In genomic region chr10:58266826-58267712, GRCh38 we compare ENCODE assay signal across 8 cellular contexts. TPM values are rescaled to one million over a fixed set of nuclear protein-coding genes. Genes with fewer than 3 reads are reported as not detected.
DNase-seq lines count a peak whose midpoint lies in the region; ATAC-seq and TF ChIP-seq lines count a peak whose summit lies in the region.

No MANE protein-coding gene starts in this region.

- no peak for TF ChIP-seq CTCF in HFF-Myc (IDR thresholded peaks at IDR 0.05; ENCODE audit: low read depth, low read length, missing control alignments)
- TF ChIP-seq CTCF in mesothelial cell of epicardium (IDR thresholded peaks at IDR 0.05; ENCODE audit: unreplicated experiment) = no peak

- peak overlapping the region; percentile 97 for H3K27ac Mint-ChIP-seq in mesothelial cell of epicardium
- H3K27ac Mint-ChIP-seq in stimulated activated naive CD8-positive, alpha-beta T cell treated with anti-CD3 and anti-CD28 coated beads, Interleukin-15, Interleukin-2, amounts not matched to agents 100 ng/mL and 50 ng/mL, for 24 hours = peak overlapping the region; percentile 93

- peak overlapping the region; percentile 95 for H3K4me3 ChIP-seq in HFF-Myc (replicated peaks; ENCODE audit: low read depth, low read length)

- no peaks in the 10 kb centered on the region for H3K9me3 Mint-ChIP-seq in mesothelial cell of epicardium
- H3K9me3 Mint-ChIP-seq in stimulated activated naive CD8-positive, alpha-beta T cell treated with anti-CD3 and anti-CD28 coated beads, Interleukin-15, Interleukin-2, amounts not matched to agents 100 ng/mL and 50 ng/mL, for 24 hours = no peaks in the 10 kb centered on the region

- DNase-seq in GF-D8 (lab: John Stamatoyannopoulos, UW) = peak; percentile 95
- no peak for DNase-seq in HFF-Myc (ENCODE audit: extremely low read depth, low read depth)
- DNase-seq in NCI-H69 (lab: John Stamatoyannopoulos, UW) = peak; percentile 61
- peak; percentile 11 for DNase-seq in activated T-cell treated with anti-CD3 and anti-CD28 coated beads for 4 hours
- peak; percentile 62 to 79 for DNase-seq in erythroblast (lab: John Stamatoyannopoulos, UW)
- DNase-seq in mesothelial cell of epicardium (ENCODE audit: low spot score in 2 of 2, unreplicated experiment in 2 of 2) = peak; percentile 25 to 51

- no peak for ATAC-seq in HG03175 (IDR thresholded peaks at IDR 0.05; ENCODE audit: unreplicated experiment)

- no peaks in the 10 kb centered on the region for H3K36me3 Mint-ChIP-seq in mesothelial cell of epicardium
- peaks cover 4% of the 10 kb centered on the region for H3K36me3 Mint-ChIP-seq in stimulated activated naive CD8-positive, alpha-beta T cell treated with anti-CD3 and anti-CD28 coated beads, Interleukin-15, Interleukin-2, amounts not matched to agents 100 ng/mL and 50 ng/mL, for 24 hours (ENCODE audit: low read depth)

- peaks cover 34% of the 10 kb centered on the region for H3K4me1 Mint-ChIP-seq in mesothelial cell of epicardium
- peaks cover 56% of the 10 kb centered on the region for H3K4me1 Mint-ChIP-seq in stimulated activated naive CD8-positive, alpha-beta T cell treated with anti-CD3 and anti-CD28 coated beads, Interleukin-15, Interleukin-2, amounts not matched to agents 100 ng/mL and 50 ng/mL, for 24 hours (ENCODE audit: low read depth)

- no peaks in the 10 kb centered on the region for H3K27me3 Mint-ChIP-seq in mesothelial cell of epicardium (ENCODE audit: low read depth)
- no peaks in the 10 kb centered on the region for H3K27me3 Mint-ChIP-seq in stimulated activated naive CD8-positive, alpha-beta T cell treated with anti-CD3 and anti-CD28 coated beads, Interleukin-15, Interleukin-2, amounts not matched to agents 100 ng/mL and 50 ng/mL, for 24 hours

- no peak for TF ChIP-seq POLR2A in erythroblast (IDR thresholded peaks at IDR 0.05; ENCODE audit: low read length)

- H3K4me3 Mint-ChIP-seq in mesothelial cell of epicardium = peak overlapping the region; percentile 95
- peak overlapping the region; percentile 98 for H3K4me3 Mint-ChIP-seq in stimulated activated naive CD8-positive, alpha-beta T cell treated with anti-CD3 and anti-CD28 coated beads, Interleukin-15, Interleukin-2, amounts not matched to agents 100 ng/mL and 50 ng/mL, for 24 hours

RNA-seq across cellular contexts. Expression of gene IPMK, which starts 0.6 kb away (rescaled TPM):
- 4.5 TPM in 3 replicates for total RNA-seq in mesothelial cell of epicardium

RNA-seq across cellular contexts. Expression of gene CISD1, which starts 1.9 kb away (rescaled TPM):
- 15.1 to 16.9 TPM (median 15.4 TPM) in 3 replicates for total RNA-seq in mesothelial cell of epicardium
